ENCODE assay signal across 9 cellular contexts in the genomic region with DNA sequence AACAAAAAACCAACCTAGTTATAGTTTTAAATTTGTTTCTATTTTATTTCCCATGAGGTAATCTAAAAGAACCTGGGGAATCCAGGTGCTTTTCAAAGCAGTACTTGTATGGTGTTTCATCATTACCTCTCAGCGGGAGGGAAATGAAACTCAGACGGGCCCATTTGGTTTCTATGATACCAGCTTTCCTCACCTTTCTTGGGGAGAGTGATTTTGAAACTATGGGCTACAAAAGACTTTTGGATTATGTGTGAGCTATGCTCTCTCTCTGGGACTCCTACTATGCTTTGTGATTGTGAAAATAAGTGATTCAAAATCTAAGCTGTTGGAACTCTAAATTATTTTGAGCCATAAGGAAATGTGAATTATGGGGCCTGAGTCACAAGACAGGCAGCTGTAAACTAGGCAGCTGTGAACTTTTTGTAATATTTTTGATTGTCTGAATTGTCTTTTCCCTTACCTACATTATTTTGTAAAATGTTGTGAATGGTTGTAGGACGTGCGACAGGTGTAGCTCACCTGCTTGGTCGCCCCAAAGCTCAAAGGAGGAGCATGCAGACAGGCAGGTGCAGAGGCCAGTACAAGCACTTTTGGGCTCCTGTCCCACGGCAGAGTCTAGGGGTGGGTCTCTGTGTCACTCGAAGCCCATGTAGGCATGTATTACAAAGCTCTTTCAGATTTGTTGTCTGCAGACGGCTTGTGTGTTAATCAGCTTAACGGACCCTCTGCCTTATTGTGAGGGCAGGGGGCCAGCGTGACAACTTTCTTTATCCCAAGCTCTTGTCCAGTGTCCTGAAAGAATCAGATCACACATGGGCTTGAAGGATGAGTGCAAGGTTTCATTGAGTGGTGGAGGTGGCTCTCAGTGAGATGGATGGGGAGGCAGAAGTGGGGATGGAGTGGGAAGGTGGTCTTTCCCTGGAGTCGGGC.
DNase-seq lines count a peak whose midpoint lies in the region; ATAC-seq and TF ChIP-seq lines count a peak whose summit lies in the region.
"Had no signal": no experiment of that assay in that cellular context is flagged by ENCODE, and none has a peak within 500 bp of the region (broad histone marks: within the 10 kb centered on the region; RNA-seq: fewer than 3 reads in every experiment).

No MANE protein-coding gene starts in this region.

- no peaks in the 10 kb centered on the region for H3K9me3 Mint-ChIP-seq in chondrocyte (ENCODE audit: low read depth)

- peaks cover 31% of the 10 kb centered on the region for H3K4me1 ChIP-seq in vagina
- peaks cover 4 to 5% of the 10 kb centered on the region in 2 donors for H3K4me1 ChIP-seq in thyroid gland

- TF ChIP-seq POLR2A in vagina (IDR thresholded peaks at IDR 0.05) (no peak), thyroid gland (IDR thresholded peaks at IDR 0.05) (no peak)

- in situ Hi-C loops in GM13977 (cut with MboI; ENCODE audit: low pct_unique_long_range_greater_than_20kb, low sequenced_read_pairs, unreplicated experiment), result loop anchor here (10.0 kb wide), 1 partner anchor 61 kb away; a partner anchor contains a TSS

- no peaks in the 10 kb centered on the region for H3K9me3 ChIP-seq in vagina
- no peaks in the 10 kb centered on the region for H3K9me3 ChIP-seq in thyroid gland

- H3K27me3 ChIP-seq in vagina, result no peaks in the 10 kb centered on the region
- H3K27me3 ChIP-seq in thyroid gland, result no peaks in the 10 kb centered on the region

- no peaks in the 10 kb centered on the region for H3K36me3 Mint-ChIP-seq in chondrocyte (ENCODE audit: low read depth)

- H3K27me3 Mint-ChIP-seq in chondrocyte (ENCODE audit: low read depth), result no peaks in the 10 kb centered on the region

- intact Hi-C loops in vagina (cut with DNase I), result no loop called here
- intact Hi-C loops in thyroid gland (cut with DNase I), result no loop called here

- H3K4me3 Mint-ChIP-seq in chondrocyte (ENCODE audit: unreplicated experiment), result no peak overlapping the region

- 87 to 89% methylated on average over 11 of the region's 11 CpGs for WGBS in thyroid gland, 2 donors

- no peaks in the 10 kb centered on the region for H3K36me3 ChIP-seq in vagina
- no peaks in the 10 kb centered on the region for H3K36me3 ChIP-seq in thyroid gland

- peaks cover 59% of the 10 kb centered on the region for H3K4me1 Mint-ChIP-seq in chondrocyte (ENCODE audit: low read depth)

- no peak overlapping the region for H3K4me3 ChIP-seq in vagina
- H3K4me3 ChIP-seq in thyroid gland (replicated peaks in 1 of 3), result no peak overlapping the region

- peak; percentile 39 for DNase-seq in GM13977 (ENCODE audit: low spot score)
- DNase-seq in GM20000 (ENCODE audit: low spot score), result peak; percentile 46
- DNase-seq in chondrocyte (ENCODE audit: low spot score), result no peak
- DNase-seq in vagina (ENCODE audit: extremely low spot score in 2 of 2), result no peak
- DNase-seq in thyroid gland, result no peak
- no peak for DNase-seq in hippocampal formation (lab: John Stamatoyannopoulos, UW)
- no peak for DNase-seq in putamen (ENCODE audit: low spot score)
- DNase-seq: SHP77 had no signal

- peak; percentile 61 for ATAC-seq in HG03378 (IDR thresholded peaks at IDR 0.05; ENCODE audit: unreplicated experiment)

- H3K27ac ChIP-seq in vagina (no peak overlapping the region), thyroid gland (no peak overlapping the region)

- TF ChIP-seq CTCF in GM13977 (IDR thresholded peaks at IDR 0.05; ENCODE audit: extremely low read depth, insufficient read depth, missing control alignments) (no peak), GM20000 (IDR thresholded peaks at IDR 0.05; ENCODE audit: extremely low read depth, missing control alignments) (no peak), chondrocyte (IDR thresholded peaks at IDR 0.05) (no peak), vagina (IDR thresholded peaks at IDR 0.05) (no peak), thyroid gland (IDR thresholded peaks at IDR 0.05) (no peak)

- peak overlapping the region; percentile 3 for H3K27ac Mint-ChIP-seq in chondrocyte (ENCODE audit: unreplicated experiment)

Comparison
In these comparisons a context has a peak if more than half of its experiments do, and no peak if none do; other contexts are left out.
1. DNase-seq: peak in GM13977 (single experiment) and GM20000 (single experiment); none in chondrocyte (single experiment), vagina (0 of 2), thyroid gland (0 of 2), hippocampal formation (0 of 2) and putamen (single experiment).